ENCODE assay signal across 33 cellular contexts in the genomic region with DNA sequence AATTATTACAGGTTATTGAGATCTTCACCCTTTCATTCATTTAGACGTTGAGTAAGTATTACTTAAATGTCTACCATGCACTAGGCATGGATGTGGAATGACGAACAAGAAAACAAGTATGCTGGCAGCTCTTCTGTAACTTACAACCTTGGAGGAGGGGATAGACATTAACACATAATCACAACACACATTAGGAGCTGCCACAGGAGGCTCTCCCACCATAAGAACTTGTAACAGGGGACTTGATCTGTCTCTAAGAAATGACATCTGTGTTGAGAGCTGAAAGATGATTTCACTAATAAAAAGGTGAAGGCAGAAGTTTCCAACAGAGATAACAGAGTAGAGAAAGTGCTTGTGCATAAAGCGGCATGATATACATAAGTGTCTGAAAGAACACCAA.
DNase-seq lines count a peak whose midpoint lies in the region; ATAC-seq and TF ChIP-seq lines count a peak whose summit lies in the region.
"Had no signal": no experiment of that assay in that cellular context is flagged by ENCODE, and none has a peak within 500 bp of the region (broad histone marks: within the 10 kb centered on the region; RNA-seq: fewer than 3 reads in every experiment).

No MANE protein-coding gene starts in this region.

- no peaks in the 10 kb centered on the region for H3F3A ChIP-seq in neural cell (ENCODE audit: insufficient read depth, low read length, poor library complexity, severe bottlenecking)

- no peak overlapping the region for H3K4me2 ChIP-seq in neural cell (ENCODE audit: low read length)
- H3K4me2 ChIP-seq: A549; BLaER1; BLaER1 treated with 17β-estradiol and CSF1 and Interleukin-3, amounts not matched to agents 10 nM and 100 nM had no signal

- peaks cover 14% of the 10 kb centered on the region for H3K9me3 Mint-ChIP-seq in WTC11
- H3K9me3 Mint-ChIP-seq in MCF 10A (ENCODE audit: unreplicated experiment) = peaks cover 19% of the 10 kb centered on the region

- H3K4me3 Mint-ChIP-seq in WTC11 = peak overlapping the region; percentile 3
- no peak overlapping the region for H3K4me3 Mint-ChIP-seq in MCF 10A (ENCODE audit: unreplicated experiment)
- H3K4me3 Mint-ChIP-seq: B cell; CD14-positive monocyte; CD4-positive, alpha-beta memory T cell; CD4-positive, alpha-beta T cell; CD4-positive, CD25-positive, alpha-beta regulatory T cell; CD8-positive, alpha-beta memory T cell; CD8-positive, alpha-beta T cell had no signal

- intact Hi-C loops in MCF 10A (cut with micrococcal nuclease) = no loop called here

- no peaks in the 10 kb centered on the region for H3K36me3 ChIP-seq in ES-I3 (ENCODE audit: insufficient read depth, low read length)
- no peaks in the 10 kb centered on the region for H3K36me3 ChIP-seq in neural cell (ENCODE audit: insufficient read depth, low read length)
- H3K36me3 ChIP-seq: BE2C; BLaER1; BLaER1 treated with 17β-estradiol and CSF1 and Interleukin-3, amounts not matched to agents 10 nM and 100 nM had no signal

- no peaks in the 10 kb centered on the region for H3K9me2 ChIP-seq in neural cell (ENCODE audit: insufficient read depth, low read length)

- POLR2A ChIA-PET in WTC11 (lab: Charles Lee) (no interaction called here), MCF 10A (lab: Yijun Ruan, JAX) (interaction anchor here (0.7 to 1.6 kb wide), 2 partner anchors 9 to 24 kb away, joined by 3 to 4 read pairs; no protein-coding TSS in a partner anchor)

- H3K4me1 ChIP-seq in ES-I3 (ENCODE audit: insufficient read depth, low read length) = no peaks in the 10 kb centered on the region
- H3K4me1 ChIP-seq: A549, BE2C, BLaER1, Caco-2 had no signal

- ATAC-seq in WTC11 (no peak), HG03354 (IDR thresholded peaks at IDR 0.05; ENCODE audit: poor library complexity, severe bottlenecking, unreplicated experiment) (no peak), GM21390 (IDR thresholded peaks at IDR 0.05; ENCODE audit: unreplicated experiment) (no peak)
- ATAC-seq: A549; CD8-positive, alpha-beta T cell had no signal

- CTCF ChIA-PET in WTC11 (lab: Charles Lee) = no interaction called here
- CTCF ChIA-PET in MCF 10A (lab: Yijun Ruan, JAX) = no interaction called here

- H3K9ac ChIP-seq in ES-I3 (ENCODE audit: low read depth, low read length) = peak overlapping the region; percentile 6; the same call in 1 of the 2 replicates
- no peak overlapping the region for H3K9ac ChIP-seq in neural cell (ENCODE audit: low read length)
- H3K9ac ChIP-seq: BLaER1; BLaER1 treated with 17β-estradiol and CSF1 and Interleukin-3, amounts not matched to agents 10 nM and 100 nM had no signal

- no peaks in the 10 kb centered on the region for H3K27me3 ChIP-seq in neural cell (ENCODE audit: insufficient read depth, low read depth, low read length)
- H3K27me3 ChIP-seq: BE2C; BLaER1; BLaER1 treated with 17β-estradiol and CSF1 and Interleukin-3, amounts not matched to agents 10 nM and 100 nM had no signal

- H3K4me3 ChIP-seq in neural cell (ENCODE audit: low read length) = no peak overlapping the region
- H3K4me3 ChIP-seq: A549; BLaER1; BLaER1 treated with 17β-estradiol and CSF1 and Interleukin-3, amounts not matched to agents 10 nM and 100 nM had no signal

- peaks cover 14% of the 10 kb centered on the region for H3K36me3 Mint-ChIP-seq in WTC11
- no peaks in the 10 kb centered on the region for H3K36me3 Mint-ChIP-seq in MCF 10A (ENCODE audit: insufficient read depth, unreplicated experiment)
- H3K36me3 Mint-ChIP-seq: CD14-positive monocyte; CD4-positive, alpha-beta memory T cell; CD8-positive, alpha-beta T cell had no signal

- no peaks in the 10 kb centered on the region for H3K79me2 ChIP-seq in neural cell (replicated peaks; ENCODE audit: insufficient read depth, low read length)

- no peak for DNase-seq in WTC11 (ENCODE audit: low spot score)
- no peak for DNase-seq in MCF 10A (ENCODE audit: unreplicated experiment)
- DNase-seq: 8988T; ACHN; AML-193; BE2C; C1 segment of cervical spinal cord; Caco-2; Calu3; CD4-positive, alpha-beta memory T cell; CD4-positive, alpha-beta T cell; CD4-positive, CD25-positive, alpha-beta regulatory T cell; CD8-positive, alpha-beta memory T cell; CD8-positive, alpha-beta T cell; COR-L47; DMS 273 treated with DMSO at 0.1 percent for 48 hours; DMS153; DMS53; DMS79; DMS79 treated with DMSO at 0.1 percent for 48 hours; DND-41; EL had no signal

- H2AFZ ChIP-seq in neural cell (ENCODE audit: low read depth, low read length) = no peak overlapping the region

- H3K4me1 Mint-ChIP-seq in WTC11 (peaks cover 18% of the 10 kb centered on the region), MCF 10A (ENCODE audit: insufficient read depth, unreplicated experiment) (no peaks in the 10 kb centered on the region)
- H3K4me1 Mint-ChIP-seq: B cell; CD14-positive monocyte; CD4-positive, alpha-beta memory T cell; CD4-positive, CD25-positive, alpha-beta regulatory T cell; CD8-positive, alpha-beta memory T cell had no signal

- BruUV-seq in MCF 10A (replicated peaks; lab: Mats Ljungman, UMichigan) = no TSS peak

- TF ChIP-seq EP300 in neural cell (conservative IDR thresholded peaks at IDR 0.05; ENCODE audit: poor library complexity, severe bottlenecking) = peak; percentile 96

- no peaks in the 10 kb centered on the region for H3K27me3 Mint-ChIP-seq in WTC11 (ENCODE audit: low read depth)
- no peaks in the 10 kb centered on the region for H3K27me3 Mint-ChIP-seq in MCF 10A (ENCODE audit: insufficient read depth, unreplicated experiment)
- H3K27me3 Mint-ChIP-seq: B cell; CD4-positive, alpha-beta T cell; CD4-positive, CD25-positive, alpha-beta regulatory T cell had no signal

- TF ChIP-seq CTCF in WTC11 (IDR thresholded peaks at IDR 0.05) (no peak), neural cell (IDR thresholded peaks at IDR 0.05; ENCODE audit: poor library complexity, severe bottlenecking) (no peak), MCF 10A (IDR thresholded peaks at IDR 0.05; ENCODE audit: unreplicated experiment) (no peak)

- no peak overlapping the region for H3K27ac Mint-ChIP-seq in WTC11
- no peak overlapping the region for H3K27ac Mint-ChIP-seq in MCF 10A (ENCODE audit: low read depth, unreplicated experiment)
- H3K27ac Mint-ChIP-seq: B cell; CD14-positive monocyte; CD4-positive, alpha-beta memory T cell; CD4-positive, alpha-beta T cell; CD4-positive, CD25-positive, alpha-beta regulatory T cell; CD8-positive, alpha-beta memory T cell; CD8-positive, alpha-beta T cell had no signal

- TF ChIP-seq RAD21 in neural cell (conservative IDR thresholded peaks at IDR 0.05) = peak; percentile 46

- H3K9me3 ChIP-seq in ES-I3 (ENCODE audit: control insufficient read depth, insufficient read depth, low read length) = no peaks in the 10 kb centered on the region
- H3K9me3 ChIP-seq in neural cell (ENCODE audit: low read length) = no peaks in the 10 kb centered on the region
- H3K9me3 ChIP-seq: A549, BE2C, Caco-2 had no signal

- H4K20me1 ChIP-seq in neural cell (ENCODE audit: insufficient read depth) = no peaks in the 10 kb centered on the region
- H4K20me1 ChIP-seq: BLaER1; BLaER1 treated with 17β-estradiol and CSF1 and Interleukin-3, amounts not matched to agents 10 nM and 100 nM had no signal

- H3K27ac ChIP-seq in neural cell (ENCODE audit: low read length) = no peak overlapping the region
- H3K27ac ChIP-seq: 22Rv1; A549; BLaER1; BLaER1 treated with 17β-estradiol and CSF1 and Interleukin-3, amounts not matched to agents 10 nM and 100 nM; C4-2B had no signal

TF ChIP-seq in WTC11, 78 proteins besides CTCF, POLR2A, EP300 and RAD21 (continues in another document):
- TF ChIP-seq ZNF416 (CRISPR knock-in tag; IDR thresholded peaks at IDR 0.05) (no peak), ZNF671 (CRISPR knock-in tag; IDR thresholded peaks at IDR 0.05) (no peak), JAZF1 (CRISPR knock-in tag; IDR thresholded peaks at IDR 0.05) (no peak)

TF ChIP-seq in neural cell, 6 proteins besides CTCF, POLR2A, EP300 and RAD21:
- TF ChIP-seq MXI1 (conservative IDR thresholded peaks at IDR 0.05; ENCODE audit: poor library complexity, severe bottlenecking) = no peak
- TF ChIP-seq TAF1 (IDR thresholded peaks at IDR 0.05; ENCODE audit: low read depth) = no peak
- no peak for TF ChIP-seq EZH2 (IDR thresholded peaks at IDR 0.05; ENCODE audit: borderline replicate concordance, insufficient read depth, low read length, poor library complexity, severe bottlenecking)
- TF ChIP-seq REST (IDR thresholded peaks at IDR 0.05; ENCODE audit: borderline replicate concordance) = peak; percentile 85
- TF ChIP-seq SMC3 (conservative IDR thresholded peaks at IDR 0.05; ENCODE audit: poor library complexity) = peak; percentile 44
- peak; percentile 95 for TF ChIP-seq POLR2AphosphoS5 (IDR thresholded peaks at IDR 0.05)
